In genomic region chr6:52231411-52232127, GRCh38 we compare ENCODE assay signal across 1 cellular context.
TF ChIP-seq lines count a peak whose summit lies in the region.

No MANE protein-coding gene starts in this region.

TF ChIP-seq in GM12878, 131 proteins besides CTCF, POLR2A, EP300 and RAD21 (continued from another document and continues in another):
- TF ChIP-seq PKNOX1 (IDR thresholded peaks at IDR 0.05) (no peak), SMAD5 (IDR thresholded peaks at IDR 0.05; ENCODE audit: low read depth) (no peak), EZH2 (IDR thresholded peaks at IDR 0.05; ENCODE audit: borderline replicate concordance, control insufficient read depth, low read depth, low read length) (no peak), ESRRA (IDR thresholded peaks at IDR 0.05; ENCODE audit: low read length) (no peak), MAX (IDR thresholded peaks at IDR 0.05; ENCODE audit: low read depth, low read length) (no peak), NR2F1 (conservative IDR thresholded peaks at IDR 0.05) (peak; percentile 85), POLR2AphosphoS2 (IDR thresholded peaks at IDR 0.05; ENCODE audit: low read depth, low read length) (no peak), CBFB (IDR thresholded peaks at IDR 0.05; ENCODE audit: low read depth) (no peak), PAX8 (IDR thresholded peaks at IDR 0.05) (no peak), IKZF2 (IDR thresholded peaks at IDR 0.05) (peak; percentile 86 to 87), JUNB (IDR thresholded peaks at IDR 0.05) (no peak), HCFC1 (IDR thresholded peaks at IDR 0.05; ENCODE audit: low read length) (no peak), ATF3 (IDR thresholded peaks at IDR 0.05; ENCODE audit: borderline replicate concordance, extremely low read depth, low read depth, low read length) (no peak), SMAD1 (IDR thresholded peaks at IDR 0.05; ENCODE audit: low read depth, partially characterized antibody) (peak; percentile 32), IRF5 (IDR thresholded peaks at IDR 0.05; ENCODE audit: borderline replicate concordance) (no peak), E2F4 (IDR thresholded peaks at IDR 0.05; ENCODE audit: low read depth, low read length) (no peak), FOXM1 (IDR thresholded peaks at IDR 0.05; ENCODE audit: low read depth, low read length) (no peak), HSF1 (IDR thresholded peaks at IDR 0.05; ENCODE audit: low read depth, low read length) (no peak), ZNF24 (IDR thresholded peaks at IDR 0.05) (peak; percentile 41; the same call in 1 of the 2 replicates), TCF7 (IDR thresholded peaks at IDR 0.05; ENCODE audit: borderline replicate concordance) (no peak), SUZ12 (IDR thresholded peaks at IDR 0.05; ENCODE audit: unreplicated experiment) (no peak), BMI1 (IDR thresholded peaks at IDR 0.05; ENCODE audit: borderline replicate concordance) (0 out of 2 replicates have a peak, but pooled peaks have one; percentile 18), SIN3A (IDR thresholded peaks at IDR 0.05; ENCODE audit: low read depth, low read length) (no peak), LARP7 (IDR thresholded peaks at IDR 0.05) (no peak), WRNIP1 (IDR thresholded peaks at IDR 0.05; ENCODE audit: borderline replicate concordance, low read depth, low read length) (no peak), MTA3 (IDR thresholded peaks at IDR 0.05; ENCODE audit: borderline replicate concordance, low read length) (no peak), CBX5 (IDR thresholded peaks at IDR 0.05; ENCODE audit: low read depth) (no peak), ZBED1 (IDR thresholded peaks at IDR 0.05; ENCODE audit: borderline replicate concordance) (no peak), CHD1 (IDR thresholded peaks at IDR 0.05; ENCODE audit: low read depth, low read length) (no peak), ZBTB11 (CRISPR knock-in tag; IDR thresholded peaks at IDR 0.05) (no peak), IRF3 (IDR thresholded peaks at IDR 0.05) (no peak), RFX5 (IDR thresholded peaks at IDR 0.05; ENCODE audit: low read depth, low read length) (no peak), CUX1 (IDR thresholded peaks at IDR 0.05; ENCODE audit: insufficient replicate concordance, low read depth, low read length) (no peak), NR2C1 (IDR thresholded peaks at IDR 0.05) (no peak), NFIC (IDR thresholded peaks at IDR 0.05; ENCODE audit: low read depth, low read length) (peak; percentile 53), MYC (IDR thresholded peaks at IDR 0.05; ENCODE audit: insufficient read depth, insufficient read length, insufficient replicate concordance, low read length, severe bottlenecking) (no peak), RELB (IDR thresholded peaks at IDR 0.05; ENCODE audit: low read depth) (peak; percentile 54; the same call in 1 of the 2 replicates), NFXL1 (IDR thresholded peaks at IDR 0.05; ENCODE audit: borderline replicate concordance) (no peak), ZNF217 (IDR thresholded peaks at IDR 0.05) (no peak), PBX3 (IDR thresholded peaks at IDR 0.05; ENCODE audit: insufficient replicate concordance, low read depth, low read length) (no peak), POLR2AphosphoS5 (IDR thresholded peaks at IDR 0.05; ENCODE audit: low read length) (no peak), CREM (IDR thresholded peaks at IDR 0.05; ENCODE audit: low read depth) (no peak), TAF1 (IDR thresholded peaks at IDR 0.05; ENCODE audit: borderline replicate concordance, low read depth, low read length) (no peak), TCF12 (IDR thresholded peaks at IDR 0.05; ENCODE audit: low read depth, low read length) (peak; percentile 33; the same call in 1 of the 2 replicates), ELK1 (IDR thresholded peaks at IDR 0.05; ENCODE audit: low read depth, low read length) (no peak)
